In the genomic region with DNA sequence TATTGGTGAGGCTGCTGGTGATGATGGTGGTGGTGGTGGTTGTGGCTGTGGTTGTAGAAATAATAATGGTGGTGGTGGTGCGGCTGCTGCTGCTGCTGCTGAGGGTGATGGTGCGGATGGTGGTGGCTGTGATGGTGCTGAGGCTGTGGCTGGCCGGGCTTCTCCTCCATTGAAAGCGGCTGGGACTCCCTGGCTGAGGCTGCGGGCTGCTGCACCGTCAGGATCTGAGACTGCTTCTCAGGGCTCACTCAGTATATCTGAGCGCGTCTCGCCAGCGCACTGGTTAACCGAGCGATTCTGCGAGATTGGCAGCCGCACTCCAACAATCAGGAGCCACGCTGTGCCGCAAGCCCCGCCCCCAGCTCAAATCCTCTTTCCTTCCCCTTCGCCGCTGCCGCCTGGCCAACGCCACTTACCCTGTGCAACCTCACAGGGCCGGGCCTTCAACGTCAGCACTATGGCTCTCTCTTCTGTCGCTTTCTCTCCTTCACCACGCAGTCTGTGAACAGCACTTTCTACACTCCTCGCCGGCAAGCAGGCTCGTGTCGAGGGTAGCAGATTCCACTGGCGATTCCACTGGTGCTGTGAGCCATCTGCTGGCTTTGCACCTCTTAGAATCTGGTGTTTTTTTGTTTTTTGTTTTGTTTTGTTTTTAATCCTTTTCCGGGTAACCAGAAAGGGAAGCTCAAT, we compare ENCODE assay signal across 1 cellular context.
TF ChIP-seq lines count a peak whose summit lies in the region.

Gene NUFIP2, minus strand, starts transcription at position 259 of the 690 bp plus-strand sequence. Its CDS starts 89 bp downstream, at position 170.

TF ChIP-seq in HepG2, 621 proteins besides CTCF, POLR2A, EP300 and RAD21 (continued from another document and continues in another):
- 0 out of 2 replicates have a peak, but pooled peaks have one; percentile 20 for TF ChIP-seq ZBTB10 (CRISPR knock-in tag; IDR thresholded peaks at IDR 0.05; ENCODE audit: borderline replicate concordance)
- TF ChIP-seq HMGA1 (CRISPR knock-in tag; conservative IDR thresholded peaks at IDR 0.05): no peak
- no peak for TF ChIP-seq SMC3 (IDR thresholded peaks at IDR 0.05; ENCODE audit: low read length)
- TF ChIP-seq NFKB2 (CRISPR knock-in tag; IDR thresholded peaks at IDR 0.05; ENCODE audit: borderline replicate concordance): peak; percentile 80; the same call in 1 of the 2 replicates
- no peak for TF ChIP-seq MYNN (CRISPR knock-in tag; IDR thresholded peaks at IDR 0.05; ENCODE audit: low read depth)
- peak; percentile 51; the same call in 1 of the 2 replicates for TF ChIP-seq ZNF766 (CRISPR knock-in tag; IDR thresholded peaks at IDR 0.05; ENCODE audit: borderline replicate concordance)
- peak; percentile 49; the same call in 1 of the 2 replicates for TF ChIP-seq ZNF790 (CRISPR knock-in tag; IDR thresholded peaks at IDR 0.05; ENCODE audit: borderline replicate concordance)
- TF ChIP-seq NKX3-1 (CRISPR knock-in tag; IDR thresholded peaks at IDR 0.05): peak; percentile 73; the same call in 1 of the 2 replicates
- peak; percentile 41; the same call in 1 of the 2 replicates for TF ChIP-seq ZXDC (CRISPR knock-in tag; IDR thresholded peaks at IDR 0.05)
- peak; percentile 92; the same call in 1 of the 2 replicates for TF ChIP-seq ZNF124 (CRISPR knock-in tag; IDR thresholded peaks at IDR 0.05)
- TF ChIP-seq, protein P1, sequence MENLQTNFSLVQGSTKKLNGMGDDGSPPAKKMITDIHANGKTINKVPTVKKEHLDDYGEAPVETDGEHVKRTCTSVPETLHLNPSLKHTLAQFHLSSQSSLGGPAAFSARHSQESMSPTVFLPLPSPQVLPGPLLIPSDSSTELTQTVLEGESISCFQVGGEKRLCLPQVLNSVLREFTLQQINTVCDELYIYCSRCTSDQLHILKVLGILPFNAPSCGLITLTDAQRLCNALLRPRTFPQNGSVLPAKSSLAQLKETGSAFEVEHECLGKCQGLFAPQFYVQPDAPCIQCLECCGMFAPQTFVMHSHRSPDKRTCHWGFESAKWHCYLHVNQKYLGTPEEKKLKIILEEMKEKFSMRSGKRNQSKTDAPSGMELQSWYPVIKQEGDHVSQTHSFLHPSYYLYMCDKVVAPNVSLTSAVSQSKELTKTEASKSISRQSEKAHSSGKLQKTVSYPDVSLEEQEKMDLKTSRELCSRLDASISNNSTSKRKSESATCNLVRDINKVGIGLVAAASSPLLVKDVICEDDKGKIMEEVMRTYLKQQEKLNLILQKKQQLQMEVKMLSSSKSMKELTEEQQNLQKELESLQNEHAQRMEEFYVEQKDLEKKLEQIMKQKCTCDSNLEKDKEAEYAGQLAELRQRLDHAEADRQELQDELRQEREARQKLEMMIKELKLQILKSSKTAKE (CRISPR knock-in tag; IDR thresholded peaks at IDR 0.05; ENCODE audit: borderline replicate concordance): no peak
- TF ChIP-seq ZNF121 (CRISPR knock-in tag; IDR thresholded peaks at IDR 0.05): no peak
- TF ChIP-seq, protein P2, sequence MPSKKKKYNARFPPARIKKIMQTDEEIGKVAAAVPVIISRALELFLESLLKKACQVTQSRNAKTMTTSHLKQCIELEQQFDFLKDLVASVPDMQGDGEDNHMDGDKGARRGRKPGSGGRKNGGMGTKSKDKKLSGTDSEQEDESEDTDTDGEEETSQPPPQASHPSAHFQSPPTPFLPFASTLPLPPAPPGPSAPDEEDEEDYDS (CRISPR knock-in tag; IDR thresholded peaks at IDR 0.05): peak; percentile 100
- peak; percentile 82 to 94 for TF ChIP-seq HMGXB4 (CRISPR knock-in tag; IDR thresholded peaks at IDR 0.05; ENCODE audit: borderline replicate concordance in 1 of 2, low read depth in 1 of 2)
- TF ChIP-seq MED8 (CRISPR knock-in tag; IDR thresholded peaks at IDR 0.05; ENCODE audit: insufficient replicate concordance): peak; percentile 27
- TF ChIP-seq GPBP1L1 (CRISPR knock-in tag; IDR thresholded peaks at IDR 0.05): no peak
- TF ChIP-seq ZNF260 (CRISPR knock-in tag; IDR thresholded peaks at IDR 0.05; ENCODE audit: borderline replicate concordance, low read depth): no peak
- TF ChIP-seq ZNF652 (CRISPR knock-in tag; IDR thresholded peaks at IDR 0.05; ENCODE audit: borderline replicate concordance, low read depth): peak; percentile 55; the same call in 1 of the 2 replicates
- no peak; the same call in 1 of the 2 replicates for TF ChIP-seq ZNF367 (CRISPR knock-in tag; IDR thresholded peaks at IDR 0.05; ENCODE audit: borderline replicate concordance)
- TF ChIP-seq CEBPZ (IDR thresholded peaks at IDR 0.05; ENCODE audit: low read length): no peak
- TF ChIP-seq ZNF83 (CRISPR knock-in tag; IDR thresholded peaks at IDR 0.05; ENCODE audit: borderline replicate concordance): no peak
- peak; percentile 15; the same call in 1 of the 2 replicates for TF ChIP-seq MAZ (IDR thresholded peaks at IDR 0.05; ENCODE audit: borderline replicate concordance, low read depth, low read length)
- TF ChIP-seq MAZ (CRISPR knock-in tag; IDR thresholded peaks at IDR 0.05; ENCODE audit: low read depth): peak; percentile 83
- TF ChIP-seq KDM5B (CRISPR knock-in tag; IDR thresholded peaks at IDR 0.05; ENCODE audit: borderline replicate concordance): no peak; the same call in 1 of the 2 replicates
- TF ChIP-seq, protein P3, sequence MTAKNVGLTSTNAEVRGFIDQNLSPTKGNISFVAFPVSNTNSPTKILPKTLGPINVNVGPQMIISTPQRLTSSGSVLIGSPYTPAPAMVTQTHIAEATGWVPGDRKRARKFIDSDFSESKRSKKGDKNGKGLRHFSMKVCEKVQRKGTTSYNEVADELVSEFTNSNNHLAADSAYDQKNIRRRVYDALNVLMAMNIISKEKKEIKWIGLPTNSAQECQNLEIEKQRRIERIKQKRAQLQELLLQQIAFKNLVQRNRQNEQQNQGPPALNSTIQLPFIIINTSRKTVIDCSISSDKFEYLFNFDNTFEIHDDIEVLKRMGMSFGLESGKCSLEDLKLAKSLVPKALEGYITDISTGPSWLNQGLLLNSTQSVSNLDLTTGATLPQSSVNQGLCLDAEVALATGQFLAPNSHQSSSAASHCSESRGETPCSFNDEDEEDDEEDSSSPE (CRISPR knock-in tag; IDR thresholded peaks at IDR 0.05): peak; percentile 64
- no peak; the same call in 1 of the 2 replicates for TF ChIP-seq ZNF572 (CRISPR knock-in tag; IDR thresholded peaks at IDR 0.05)
- no peak for TF ChIP-seq ZNF746 (CRISPR knock-in tag; IDR thresholded peaks at IDR 0.05)
- TF ChIP-seq E2F2 (CRISPR knock-in tag; IDR thresholded peaks at IDR 0.05; ENCODE audit: borderline replicate concordance): no peak; the same call in 1 of the 2 replicates
- TF ChIP-seq MTF1 (CRISPR knock-in tag; IDR thresholded peaks at IDR 0.05): no peak; the same call in 1 of the 2 replicates
- TF ChIP-seq, protein P4, sequence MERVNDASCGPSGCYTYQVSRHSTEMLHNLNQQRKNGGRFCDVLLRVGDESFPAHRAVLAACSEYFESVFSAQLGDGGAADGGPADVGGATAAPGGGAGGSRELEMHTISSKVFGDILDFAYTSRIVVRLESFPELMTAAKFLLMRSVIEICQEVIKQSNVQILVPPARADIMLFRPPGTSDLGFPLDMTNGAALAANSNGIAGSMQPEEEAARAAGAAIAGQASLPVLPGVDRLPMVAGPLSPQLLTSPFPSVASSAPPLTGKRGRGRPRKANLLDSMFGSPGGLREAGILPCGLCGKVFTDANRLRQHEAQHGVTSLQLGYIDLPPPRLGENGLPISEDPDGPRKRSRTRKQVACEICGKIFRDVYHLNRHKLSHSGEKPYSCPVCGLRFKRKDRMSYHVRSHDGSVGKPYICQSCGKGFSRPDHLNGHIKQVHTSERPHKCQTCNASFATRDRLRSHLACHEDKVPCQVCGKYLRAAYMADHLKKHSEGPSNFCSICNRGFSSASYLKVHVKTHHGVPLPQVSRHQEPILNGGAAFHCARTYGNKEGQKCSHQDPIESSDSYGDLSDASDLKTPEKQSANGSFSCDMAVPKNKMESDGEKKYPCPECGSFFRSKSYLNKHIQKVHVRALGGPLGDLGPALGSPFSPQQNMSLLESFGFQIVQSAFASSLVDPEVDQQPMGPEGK (CRISPR knock-in tag; IDR thresholded peaks at IDR 0.05): peak; percentile 32; the same call in 1 of the 2 replicates
- no peak for TF ChIP-seq EEA1 (CRISPR knock-in tag; IDR thresholded peaks at IDR 0.05; ENCODE audit: borderline replicate concordance)
- peak; percentile 85 for TF ChIP-seq MEF2D (CRISPR knock-in tag; IDR thresholded peaks at IDR 0.05)
- no peak for TF ChIP-seq TCF7L2 (IDR thresholded peaks at IDR 0.05; ENCODE audit: low read depth, low read length)
